ENCODE assay signal across 21 cellular contexts in the genomic region with DNA sequence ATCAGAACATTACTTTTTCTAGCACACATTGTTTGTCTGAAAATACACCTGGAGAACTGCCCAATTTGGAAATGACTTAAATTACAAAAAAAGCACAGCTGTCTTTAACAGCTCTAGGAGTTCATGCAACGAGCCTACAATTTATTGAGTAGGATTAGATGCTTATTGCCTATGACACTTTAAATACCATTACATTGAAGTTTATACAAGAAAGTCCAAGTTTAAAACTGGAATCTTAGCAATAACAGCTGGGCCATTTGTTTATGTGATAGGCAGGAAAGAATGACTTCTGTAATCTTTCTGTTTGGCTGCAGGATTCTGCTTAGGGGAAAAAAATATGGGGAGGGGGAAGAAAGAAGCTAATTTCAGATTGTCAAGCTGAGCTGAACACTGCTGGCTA.
"Had no signal": no experiment of that assay in that cellular context is flagged by ENCODE, and none has a peak within 500 bp of the region (broad histone marks: within the 10 kb centered on the region; RNA-seq: fewer than 3 reads in every experiment).

No MANE protein-coding gene starts in this region.

- H3K27ac Mint-ChIP-seq: activated CD8-positive, alpha-beta T cell treated with anti-CD3 and anti-CD28 coated beads, Interleukin-2, amount 10 ng/mL, durations not matched to agents 7 days and 5 days; activated naive CD4-positive, alpha-beta T cell treated with anti-CD3 and anti-CD28 coated beads, Interleukin-2, amount 50 U/mL, for 72 hours; nephron progenitor cell; stimulated activated naive CD8-positive, alpha-beta T cell treated with anti-CD3 and anti-CD28 coated beads, Interleukin-15, amount 100 ng/mL, for 72 hours had no signal

- ATAC-seq: activated CD8-positive, alpha-beta T cell treated with anti-CD3 and anti-CD28 coated beads, Interleukin-2, amount 10 ng/mL, durations not matched to agents 7 days and 5 days; activated naive CD4-positive, alpha-beta T cell treated with anti-CD3 and anti-CD28 coated beads, Interleukin-2, amount 50 U/mL, for 72 hours; gastrocnemius medialis; heart right ventricle; left colon; mucosa of descending colon; right cardiac atrium; stimulated activated naive CD8-positive, alpha-beta T cell treated with anti-CD3 and anti-CD28 coated beads, Interleukin-15, amount 100 ng/mL, for 72 hours; upper lobe of right lung had no signal

- H3K4me1 Mint-ChIP-seq: stimulated activated naive CD8-positive, alpha-beta T cell treated with anti-CD3 and anti-CD28 coated beads, Interleukin-15, amount 100 ng/mL, for 72 hours had no signal

- H3K36me3 Mint-ChIP-seq: activated naive CD4-positive, alpha-beta T cell treated with anti-CD3 and anti-CD28 coated beads, Interleukin-2, amount 50 U/mL, for 72 hours had no signal

- DNase-seq: activated CD4-positive, alpha-beta T cell treated with anti-CD3 and anti-CD28 coated beads for 4 hours; activated CD8-positive, alpha-beta memory T cell treated with anti-CD3 and anti-CD28 coated beads, Interleukin-2, amount 50 U/mL, for 4 hours; activated CD8-positive, alpha-beta T cell treated with anti-CD3 and anti-CD28 coated beads, Interleukin-2, amount 10 ng/mL, durations not matched to agents 7 days and 5 days; activated effector memory CD4-positive, alpha-beta T cell treated with anti-CD3 and anti-CD28 coated beads, Interleukin-2, amount 50 U/mL, for 16 hours; activated T-cell treated with anti-CD3 and anti-CD28 coated beads, Interleukin-2, amount 50 U/mL, for 48 hours; amniotic stem cell; central memory CD4-positive, alpha-beta T cell; effector CD4-positive, alpha-beta T cell; gastrocnemius medialis; heart right ventricle; occipital lobe; right cardiac atrium; stimulated activated naive CD8-positive, alpha-beta T cell treated with anti-CD3 and anti-CD28 coated beads, Interleukin-15, amount 100 ng/mL, for 72 hours; testis; upper lobe of right lung had no signal

- H3K27me3 ChIP-seq: gastrocnemius medialis, heart right ventricle, testis, upper lobe of right lung had no signal

- H3K4me3 Mint-ChIP-seq: activated CD8-positive, alpha-beta T cell treated with anti-CD3 and anti-CD28 coated beads, Interleukin-2, amount 10 ng/mL, durations not matched to agents 7 days and 5 days; nephron progenitor cell; stimulated activated naive CD8-positive, alpha-beta T cell treated with anti-CD3 and anti-CD28 coated beads, Interleukin-15, amount 100 ng/mL, for 72 hours; WTC11 had no signal

- H3K4me1 ChIP-seq: gastrocnemius medialis, heart right ventricle, testis had no signal

- H3K27ac ChIP-seq: coronary artery, heart right ventricle, testis, upper lobe of right lung had no signal

- H3K4me3 ChIP-seq: coronary artery, gastrocnemius medialis, heart right ventricle, mucosa of descending colon, testis, upper lobe of right lung had no signal

- H3K9me3 ChIP-seq: gastrocnemius medialis, mucosa of descending colon, testis, upper lobe of right lung had no signal

- H3K36me3 ChIP-seq: gastrocnemius medialis, heart right ventricle, upper lobe of right lung had no signal
